Comparison of ENCODE assay signal across 13 cellular contexts in genomic region chr4:138175337-138175794, GRCh38.
A peak's percentile ranks its signal among the peaks of the same experiment; 100 is the strongest.
DNase-seq lines count a peak whose midpoint lies in the region; ATAC-seq, FAIRE-seq and TF ChIP-seq lines count a peak whose summit lies in the region.
"Had no signal": no experiment of that assay in that cellular context is flagged by ENCODE, and none has a peak within 500 bp of the region (broad histone marks: within the 10 kb centered on the region; RNA-seq: fewer than 3 reads in every experiment).

No MANE protein-coding gene starts in this region.

- no peaks in the 10 kb centered on the region for H3K36me3 ChIP-seq in effector memory CD4-positive, alpha-beta T cell (ENCODE audit: control insufficient read depth, insufficient read depth, low read length)

- no peaks in the 10 kb centered on the region for H3K9me3 Mint-ChIP-seq in progenitor cell of endocrine pancreas (ENCODE audit: low read depth)
- H3K9me3 Mint-ChIP-seq: activated T-helper 17 cell treated with anti-CD3 and anti-CD28 coated beads, Interleukin-2, amount 50 U/mL, for 72 hours; stimulated activated naive CD8-positive, alpha-beta T cell treated with anti-CD3 and anti-CD28 coated beads, Interleukin-15, Interleukin-2, amounts not matched to agents 100 ng/mL and 50 ng/mL, for 24 hours had no signal

- H3K36me3 Mint-ChIP-seq in progenitor cell of endocrine pancreas (ENCODE audit: insufficient read depth), result peaks cover 5% of the 10 kb centered on the region

- no peak overlapping the region for H3K27ac ChIP-seq in effector memory CD4-positive, alpha-beta T cell (ENCODE audit: insufficient read depth, low read length, poor library complexity, severe bottlenecking)
- H3K27ac ChIP-seq: HL-60 had no signal

- ATAC-seq in GM21390 (IDR thresholded peaks at IDR 0.05; ENCODE audit: unreplicated experiment), result no peak
- ATAC-seq: activated T-helper 17 cell treated with anti-CD3 and anti-CD28 coated beads, Interleukin-2, amount 50 U/mL, for 72 hours had no signal

- no peaks in the 10 kb centered on the region for H3K4me1 ChIP-seq in effector memory CD4-positive, alpha-beta T cell (ENCODE audit: control insufficient read depth, insufficient read depth, low read length, poor library complexity, severe bottlenecking)
- H3K4me1 ChIP-seq: HAP-1 had no signal

- no peaks in the 10 kb centered on the region for H3K27me3 ChIP-seq in effector memory CD4-positive, alpha-beta T cell (replicated peaks; ENCODE audit: control insufficient read depth, insufficient read depth, low read length, poor library complexity, severe bottlenecking)

- H3K27me3 Mint-ChIP-seq in progenitor cell of endocrine pancreas, result no peaks in the 10 kb centered on the region
- H3K27me3 Mint-ChIP-seq: activated T-helper 17 cell treated with anti-CD3 and anti-CD28 coated beads, Interleukin-2, amount 50 U/mL, for 72 hours; stimulated activated naive CD8-positive, alpha-beta T cell treated with anti-CD3 and anti-CD28 coated beads, Interleukin-15, Interleukin-2, amounts not matched to agents 100 ng/mL and 50 ng/mL, for 24 hours had no signal

- no peaks in the 10 kb centered on the region for H3K9me3 ChIP-seq in effector memory CD4-positive, alpha-beta T cell (ENCODE audit: control insufficient read depth, low read length)
- H3K9me3 ChIP-seq: HAP-1 had no signal

- peaks cover 16% of the 10 kb centered on the region for H3K4me1 Mint-ChIP-seq in progenitor cell of endocrine pancreas (ENCODE audit: low read depth)
- H3K4me1 Mint-ChIP-seq: activated T-helper 17 cell treated with anti-CD3 and anti-CD28 coated beads, Interleukin-2, amount 50 U/mL, for 72 hours had no signal

- no peak overlapping the region for H3K4me3 ChIP-seq in effector memory CD4-positive, alpha-beta T cell (ENCODE audit: insufficient read depth, low read depth, low read length, poor library complexity, severe bottlenecking)
- H3K4me3 ChIP-seq: HAP-1 had no signal

- peak overlapping the region; percentile 20 for H3K4me3 Mint-ChIP-seq in progenitor cell of endocrine pancreas (ENCODE audit: low read depth)
- H3K4me3 Mint-ChIP-seq: activated T-helper 17 cell treated with anti-CD3 and anti-CD28 coated beads, Interleukin-2, amount 50 U/mL, for 72 hours; stimulated activated naive CD8-positive, alpha-beta T cell treated with anti-CD3 and anti-CD28 coated beads, Interleukin-15, Interleukin-2, amounts not matched to agents 100 ng/mL and 50 ng/mL, for 24 hours had no signal

- H3K27ac Mint-ChIP-seq in progenitor cell of endocrine pancreas, result peak overlapping the region; percentile 90
- H3K27ac Mint-ChIP-seq: activated T-helper 17 cell treated with anti-CD3 and anti-CD28 coated beads, Interleukin-2, amount 50 U/mL, for 72 hours; stimulated activated naive CD8-positive, alpha-beta T cell treated with anti-CD3 and anti-CD28 coated beads, Interleukin-15, Interleukin-2, amounts not matched to agents 100 ng/mL and 50 ng/mL, for 24 hours had no signal

- FAIRE-seq in frontal cortex (lab: Jason Lieb, UNC), result no peak
- FAIRE-seq: keratinocyte had no signal

- DNase-seq in LHCN-M2 (ENCODE audit: low read depth), result peak; percentile 36
- peak; percentile 62 for DNase-seq in NCI-H345 treated with DMSO at 0.1 percent for 48 hours (lab: John Stamatoyannopoulos, UW; ENCODE audit: unreplicated experiment)
- DNase-seq in fibroblast of peridontal ligament (ENCODE audit: extremely low read depth), result peak; percentile 78
- DNase-seq in progenitor cell of endocrine pancreas (ENCODE audit: low spot score, unreplicated experiment), result no peak
- DNase-seq in effector memory CD4-positive, alpha-beta T cell, result no peak
- DNase-seq in frontal cortex (ENCODE audit: low spot score in 2 of 2), result no peak
- DNase-seq in GDM1 (lab: John Stamatoyannopoulos, UW), result no peak

- TF ChIP-seq CTCF in progenitor cell of endocrine pancreas (IDR thresholded peaks at IDR 0.05; ENCODE audit: unreplicated experiment), result peak; percentile 29

Comparison
In these comparisons a context has a peak if more than half of its experiments do, and no peak if none do; other contexts are left out.
1. DNase-seq: peak in LHCN-M2 (single experiment), NCI-H345 treated with DMSO at 0.1 percent for 48 hours (single experiment) and fibroblast of peridontal ligament (single experiment); none in progenitor cell of endocrine pancreas (single experiment), effector memory CD4-positive, alpha-beta T cell (0 of 3), frontal cortex (0 of 2) and GDM1 (single experiment).